In genomic region chr4:98556451-98556850, GRCh38 we compare ENCODE assay signal across 21 cellular contexts.
DNase-seq lines count a peak whose midpoint lies in the region; ATAC-seq and TF ChIP-seq lines count a peak whose summit lies in the region.
"Had no signal": no experiment of that assay in that cellular context is flagged by ENCODE, and none has a peak within 500 bp of the region (broad histone marks: within the 10 kb centered on the region; RNA-seq: fewer than 3 reads in every experiment).

No MANE protein-coding gene starts in this region.

- dilution Hi-C loops in IMR-90 (cut with HindIII; ENCODE audit: low sequenced_read_pairs, unreplicated experiment) = no loop called here

- no peak overlapping the region for H4K91ac ChIP-seq in IMR-90 (ENCODE audit: insufficient read depth, low read depth, low read length)

- peaks cover 9% of the 10 kb centered on the region; the same call in 1 of the 2 replicates for H4K20me1 ChIP-seq in IMR-90 (ENCODE audit: insufficient read depth, low read length)
- H4K20me1 ChIP-seq: BLaER1 had no signal

- peaks cover 25 to 50% of the 10 kb centered on the region in 2 experiments for H3K79me1 ChIP-seq in IMR-90 (ENCODE audit: low read depth in 1 of 2, low read length in 2 of 2)

- H3K18ac ChIP-seq in IMR-90 (ENCODE audit: low read depth, low read length) = no peak overlapping the region

- no peak overlapping the region for H2AK9ac ChIP-seq in IMR-90 (replicated peaks; ENCODE audit: low read depth, low read length, poor library complexity)

- H3K9me1 ChIP-seq in IMR-90 (ENCODE audit: insufficient read depth, low read length) = peaks cover 10% of the 10 kb centered on the region

- no peak for TF ChIP-seq EP300 in ovary (IDR thresholded peaks at IDR 0.05)

- H3K23ac ChIP-seq in IMR-90 (ENCODE audit: low read depth, low read length) = no peak overlapping the region

- H3K4me1 ChIP-seq in IMR-90 (ENCODE audit: control insufficient read depth, insufficient read depth, low read length) = peaks cover 12% of the 10 kb centered on the region
- peaks cover 29% of the 10 kb centered on the region for H3K4me1 ChIP-seq in skeletal muscle satellite cell (ENCODE audit: control insufficient read depth, insufficient read depth, low read length)
- peaks cover 16% of the 10 kb centered on the region for H3K4me1 ChIP-seq in ovary (ENCODE audit: insufficient read depth)
- H3K4me1 ChIP-seq: BLaER1 had no signal

- no peak overlapping the region for H2AFZ ChIP-seq in IMR-90 (replicated peaks; ENCODE audit: low read length, poor library complexity)

- no peak overlapping the region for H2AK5ac ChIP-seq in IMR-90 (ENCODE audit: low read depth, low read length)

- H3K27ac ChIP-seq in IMR-90 (ENCODE audit: insufficient read depth, low read length) (no peak overlapping the region), dorsolateral prefrontal cortex (peak overlapping the region in 45 of 59 donors; percentile 1 to 99 (median 62)), ovary (peak overlapping the region in 1 of 2 donors; percentile 20)
- H3K27ac ChIP-seq: BLaER1 had no signal

- no peak overlapping the region for H2BK5ac ChIP-seq in IMR-90 (ENCODE audit: low read depth, low read length, poor library complexity, severe bottlenecking)

- 0 out of 3 replicates have a peak overlapping the region, but pooled peaks have one; percentile 26 for H2BK15ac ChIP-seq in IMR-90 (ENCODE audit: low read depth, low read length)

- H3K4me2 ChIP-seq in IMR-90 (ENCODE audit: low read depth, low read length) (no peak overlapping the region), skeletal muscle satellite cell (ENCODE audit: low read length) (peak overlapping the region; percentile 4)
- H3K4me2 ChIP-seq: BLaER1 had no signal

- TF ChIP-seq RAD21 in IMR-90 (IDR thresholded peaks at IDR 0.05; ENCODE audit: low read length) = no peak

- TF ChIP-seq CTCF in IMR-90 (conservative IDR thresholded peaks at IDR 0.05; ENCODE audit: low read depth, low read length) = no peak
- TF ChIP-seq CTCF in dorsolateral prefrontal cortex (IDR thresholded peaks at IDR 0.05 in 54 of 56, conservative IDR thresholded peaks at IDR 0.05 in 2 of 56; ENCODE audit: low read depth in 1 of 56, partially characterized antibody in 56 of 56) = no peak
- no peak for TF ChIP-seq CTCF in ovary (IDR thresholded peaks at IDR 0.05)

- no CpG with 5 or more reads among the region's 2 CpGs for WGBS in IMR-90 (ENCODE audit: extremely low coverage in 2 of 2, insufficient read length in 1 of 2), 2 experiments
- WGBS in ovary, 3 donors = 24 to 40% (median 37%) methylated on average over 2 of the region's 2 CpGs

- in situ Hi-C loops in IMR-90 (cut with MboI; ENCODE audit: low sequenced_read_pairs) = no loop called here

- H3K9me3 ChIP-seq in IMR-90 (ENCODE audit: control insufficient read depth, insufficient read depth, low read length) (no peaks in the 10 kb centered on the region), skeletal muscle satellite cell (replicated peaks; ENCODE audit: low read length) (no peaks in the 10 kb centered on the region), ovary (no peaks in the 10 kb centered on the region)
- H3K9me3 ChIP-seq: BLaER1, MG63 had no signal

- H3K4ac ChIP-seq in IMR-90 (ENCODE audit: low read depth, low read length) = no peak overlapping the region

- no peak overlapping the region for H4K5ac ChIP-seq in IMR-90 (ENCODE audit: low read depth, low read length)

- peak overlapping the region; percentile 2; the same call in 1 of the 2 replicates for H3K14ac ChIP-seq in IMR-90 (replicated peaks; ENCODE audit: low read depth, low read length)

- no peak overlapping the region for H4K8ac ChIP-seq in IMR-90 (ENCODE audit: low read depth in 2 of 2, low read length in 2 of 2)

- H3K27me3 ChIP-seq in IMR-90 (ENCODE audit: control insufficient read depth, insufficient read depth, low read length) (no peaks in the 10 kb centered on the region), dorsolateral prefrontal cortex (no peaks in the 10 kb centered on the region), skeletal muscle satellite cell (ENCODE audit: control insufficient read depth, insufficient read depth, low read length) (no peaks in the 10 kb centered on the region), H7 (ENCODE audit: control insufficient read depth, insufficient read depth, low read length) (no peaks in the 10 kb centered on the region), ovary (no peaks in the 10 kb centered on the region)
- H3K27me3 ChIP-seq: BLaER1, MG63 had no signal

- H2BK120ac ChIP-seq in IMR-90 (ENCODE audit: low read depth, low read length) = no peak overlapping the region

- DNase-seq in AG20443 (ENCODE audit: low spot score) (peak; percentile 17), IMR-90 (no peak), dorsolateral prefrontal cortex (no peak), COR-L47 (lab: John Stamatoyannopoulos, UW) (no peak), H7 (no peak), ovary (no peak), 8988T (no peak)
- DNase-seq: CD8-positive, alpha-beta T cell; DND-41; GDM1; NCI-H1105 treated with DMSO at 0.1 percent for 48 hours; NCI-H187; NCI-H345; NCI-H526; NK-92 treated with Interleukin-12 subunit alpha and Interleukin-12 subunit beta, amount 100 ng/mL, for 24 hours; RPMI8226; SIG-M5 had no signal

- H3K56ac ChIP-seq in IMR-90 (ENCODE audit: extremely low read depth, insufficient read depth, low read length) = no peak overlapping the region

- H3K36me3 ChIP-seq in IMR-90 (ENCODE audit: control insufficient read depth, insufficient read depth, low read length) (peaks cover 2% of the 10 kb centered on the region; the same call in 1 of the 2 replicates), skeletal muscle satellite cell (ENCODE audit: insufficient read depth, low read length) (peaks cover 6% of the 10 kb centered on the region), H7 (replicated peaks; ENCODE audit: control insufficient read depth, insufficient read depth, low read length) (no peaks in the 10 kb centered on the region), ovary (no peaks in the 10 kb centered on the region)
- H3K36me3 ChIP-seq: BLaER1 had no signal

- no peak for ATAC-seq in IMR-90 (ENCODE audit: low read depth)
- ATAC-seq: CD8-positive, alpha-beta T cell; HepG2 had no signal

- H3K9ac ChIP-seq in IMR-90 (ENCODE audit: low read depth, low read length) = no peak overlapping the region
- H3K9ac ChIP-seq in skeletal muscle satellite cell (ENCODE audit: low read depth, low read length) = no peak overlapping the region
- H3K9ac ChIP-seq: BLaER1 had no signal

- H3K4me3 ChIP-seq in IMR-90 (ENCODE audit: insufficient read depth, low read depth, low read length) (no peak overlapping the region), dorsolateral prefrontal cortex (no peak overlapping the region), skeletal muscle satellite cell (ENCODE audit: low read length) (no peak overlapping the region), H7 (ENCODE audit: insufficient read depth, low read depth, low read length) (no peak overlapping the region), ovary (no peak overlapping the region)
- H3K4me3 ChIP-seq: BLaER1, MG63 had no signal

- BruUV-seq in IMR-90 (replicated peaks; lab: Mats Ljungman, UMichigan) = no TSS peak

- no peak overlapping the region for H2BK20ac ChIP-seq in IMR-90 (ENCODE audit: low read depth, low read length)

- POLR2A ChIA-PET in IMR-90 (lab: Charles Lee; ENCODE audit: unreplicated experiment) = no interaction called here

- intact Hi-C loops in IMR-90 (cut with micrococcal nuclease) = no loop called here
- intact Hi-C loops in dorsolateral prefrontal cortex (cut with DNase I) = loop anchor here in 1 of 2 donors (5.0 kb wide), 1 partner anchor 84 kb away; no protein-coding TSS in a partner anchor
- intact Hi-C loops in ovary (cut with DNase I) = no loop called here

- CTCF ChIA-PET in IMR-90 (lab: Yijun Ruan, JAX) = no interaction called here

- no peak for TF ChIP-seq POLR2A in IMR-90 (IDR thresholded peaks at IDR 0.05; ENCODE audit: low read depth, low read length)
- no peak for TF ChIP-seq POLR2A in ovary (IDR thresholded peaks at IDR 0.05)

TF ChIP-seq in IMR-90, 13 proteins besides CTCF, POLR2A, EP300 and RAD21:
- TF ChIP-seq CEBPB (IDR thresholded peaks at IDR 0.05; ENCODE audit: low read depth, low read length) = no peak
- no peak for TF ChIP-seq RCOR1 (IDR thresholded peaks at IDR 0.05; ENCODE audit: insufficient replicate concordance, low read length)
- no peak for TF ChIP-seq RFX5 (IDR thresholded peaks at IDR 0.05; ENCODE audit: low read depth, low read length)
- TF ChIP-seq MAZ (IDR thresholded peaks at IDR 0.05; ENCODE audit: borderline replicate concordance, low read depth, low read length) = no peak
- no peak for TF ChIP-seq BHLHE40 (IDR thresholded peaks at IDR 0.05; ENCODE audit: low read depth, low read length)
- no peak for TF ChIP-seq FOS (IDR thresholded peaks at IDR 0.05; ENCODE audit: low read depth, low read length)
- TF ChIP-seq MAFK (IDR thresholded peaks at IDR 0.05; ENCODE audit: low read depth, low read length) = no peak
- no peak for TF ChIP-seq USF2 (IDR thresholded peaks at IDR 0.05; ENCODE audit: low read depth, low read length)
- no peak for TF ChIP-seq MXI1 (IDR thresholded peaks at IDR 0.05; ENCODE audit: borderline replicate concordance, low read depth, low read length)
- no peak for TF ChIP-seq ELK1 (IDR thresholded peaks at IDR 0.05; ENCODE audit: borderline replicate concordance, low read depth, low read length)
- TF ChIP-seq SMC3 (IDR thresholded peaks at IDR 0.05; ENCODE audit: low read depth, low read length) = no peak
- TF ChIP-seq NFE2L2 (IDR thresholded peaks at IDR 0.05; ENCODE audit: low read depth, low read length) = no peak
- TF ChIP-seq CHD1 (IDR thresholded peaks at IDR 0.05; ENCODE audit: low read depth, low read length) = no peak
